In genomic region chr9:126122901-126123616, GRCh38 we compare ENCODE assay signal across 16 cellular contexts.
"Had no signal": no experiment of that assay in that cellular context is flagged by ENCODE, and none has a peak within 500 bp of the region (broad histone marks: within the 10 kb centered on the region; RNA-seq: fewer than 3 reads in every experiment).

No MANE protein-coding gene starts in this region.

- H3K9me3 Mint-ChIP-seq: activated naive CD4-positive, alpha-beta T cell treated with anti-CD3 and anti-CD28 coated beads, Interleukin-2, amount 50 U/mL, for 72 hours; activated T-cell treated with anti-CD3 and anti-CD28 coated beads, Interleukin-2, amount 50 U/mL, for 4 hours; dendritic cell treated with granulocyte-macrophage colony-stimulating factor and Interleukin-4, amounts not matched to agents 40 ng/mL and 50 ng/mL, for 4 days; nephron; T-cell; WTC11 had no signal

- H3K4me1 Mint-ChIP-seq: activated CD4-positive, alpha-beta T cell treated with anti-CD3 and anti-CD28 coated beads for 36 hours; nephron; stimulated activated naive CD8-positive, alpha-beta T cell treated with anti-CD3 and anti-CD28 coated beads, Interleukin-15, amount 100 ng/mL, for 72 hours; T-cell; WTC11 had no signal

- H3K36me3 Mint-ChIP-seq: activated CD4-positive, alpha-beta memory T cell treated with anti-CD3 and anti-CD28 coated beads for 36 hours; activated naive CD4-positive, alpha-beta T cell treated with anti-CD3 and anti-CD28 coated beads, Interleukin-2, amount 50 U/mL, for 72 hours; T-cell; WTC11 had no signal

- H3K4me3 Mint-ChIP-seq: activated CD4-positive, alpha-beta memory T cell treated with anti-CD3 and anti-CD28 coated beads for 36 hours; activated CD4-positive, alpha-beta T cell treated with anti-CD3 and anti-CD28 coated beads for 36 hours; activated T-cell treated with anti-CD3 and anti-CD28 coated beads, Interleukin-2, amount 50 U/mL, for 4 hours; dendritic cell treated with granulocyte-macrophage colony-stimulating factor and Interleukin-4, amounts not matched to agents 40 ng/mL and 50 ng/mL, for 4 days; nephron; stimulated activated naive CD8-positive, alpha-beta T cell treated with anti-CD3 and anti-CD28 coated beads, Interleukin-15, amount 100 ng/mL, for 72 hours; T-cell; WTC11 had no signal

- H3K27ac Mint-ChIP-seq: activated CD4-positive, alpha-beta memory T cell treated with anti-CD3 and anti-CD28 coated beads for 36 hours; activated CD4-positive, alpha-beta T cell treated with anti-CD3 and anti-CD28 coated beads for 36 hours; activated naive CD4-positive, alpha-beta T cell treated with anti-CD3 and anti-CD28 coated beads, Interleukin-2, amount 50 U/mL, for 72 hours; dendritic cell treated with granulocyte-macrophage colony-stimulating factor and Interleukin-4, amounts not matched to agents 40 ng/mL and 50 ng/mL, for 4 days; nephron; progenitor cell of endocrine pancreas; T-cell; WTC11 had no signal

- DNase-seq: activated CD4-positive, alpha-beta memory T cell treated with anti-CD3 and anti-CD28 coated beads for 36 hours; activated CD4-positive, alpha-beta T cell treated with anti-CD3 and anti-CD28 coated beads for 36 hours; activated gamma-delta T cell; activated T-cell treated with anti-CD3 and anti-CD28 coated beads, Interleukin-2, amount 50 U/mL, for 4 hours; effector CD8-positive, alpha-beta T cell; esophagus squamous epithelium; occipital lobe; right cardiac atrium; stimulated activated naive CD8-positive, alpha-beta T cell treated with anti-CD3 and anti-CD28 coated beads, Interleukin-15, amount 100 ng/mL, for 72 hours; T-cell; transverse colon had no signal

- ATAC-seq: activated CD4-positive, alpha-beta T cell treated with anti-CD3 and anti-CD28 coated beads for 36 hours; activated naive CD4-positive, alpha-beta T cell treated with anti-CD3 and anti-CD28 coated beads, Interleukin-2, amount 50 U/mL, for 72 hours; activated T-cell treated with anti-CD3 and anti-CD28 coated beads, Interleukin-2, amount 50 U/mL, for 4 hours; right cardiac atrium; stimulated activated naive CD8-positive, alpha-beta T cell treated with anti-CD3 and anti-CD28 coated beads, Interleukin-15, amount 100 ng/mL, for 72 hours; T-cell; WTC11 had no signal
